24 cellular contexts compared by ENCODE assay signal in the genomic region with DNA sequence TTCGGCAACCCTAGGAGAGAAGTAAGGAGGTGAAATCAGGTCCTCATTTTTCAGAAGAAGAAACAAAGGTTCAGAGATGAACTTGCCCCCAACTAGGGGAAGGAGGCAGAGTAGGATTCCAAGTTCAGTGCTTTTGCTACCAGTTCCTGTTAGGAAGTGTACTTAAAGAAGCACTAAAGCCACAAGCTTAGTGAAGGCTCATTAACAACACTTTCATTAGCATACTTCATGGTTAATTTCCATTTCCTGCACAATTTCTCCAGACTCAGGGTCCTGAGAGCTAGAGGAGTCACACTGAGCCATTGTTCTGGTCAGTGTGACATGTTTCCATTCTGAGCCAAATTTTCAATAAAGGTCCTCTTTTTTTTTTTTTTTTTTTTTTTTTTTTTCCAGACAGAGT. TPM values are rescaled to one million over a fixed set of nuclear protein-coding genes. Genes with fewer than 3 reads are reported as not detected.
DNase-seq lines count a peak whose midpoint lies in the region; ATAC-seq and FAIRE-seq lines count a peak whose summit lies in the region.
"Had no signal": no experiment of that assay in that cellular context is flagged by ENCODE, and none has a peak within 500 bp of the region (broad histone marks: within the 10 kb centered on the region; RNA-seq: fewer than 3 reads in every experiment).

No MANE protein-coding gene starts in this region.

- H3K9me3 ChIP-seq in SK-N-MC (ENCODE audit: low read depth, low read length): no peaks in the 10 kb centered on the region
- H3K9me3 ChIP-seq: adrenal gland, HAP-1 had no signal

- H3K36me3 ChIP-seq in SK-N-MC (ENCODE audit: insufficient read depth, low read length): no peaks in the 10 kb centered on the region
- H3K36me3 ChIP-seq: adrenal gland, HAP-1 had no signal

- H3K27ac Mint-ChIP-seq in natural killer cell treated with Interleukin-12 subunit alpha and Interleukin-12 subunit beta and Interleukin-15 and Interleukin-18, amount 100 ng/mL, for 72 hours: peak overlapping the region; percentile 43 to 49
- no peak overlapping the region for H3K27ac Mint-ChIP-seq in effector memory CD8-positive, alpha-beta T cell
- H3K27ac Mint-ChIP-seq: activated T-helper 17 cell treated with anti-CD3 and anti-CD28 coated beads, Interleukin-2, amount 50 U/mL, for 72 hours had no signal

- H3K9me3 Mint-ChIP-seq in natural killer cell treated with Interleukin-12 subunit alpha and Interleukin-12 subunit beta and Interleukin-15 and Interleukin-18, amount 100 ng/mL, for 72 hours: no peaks in the 10 kb centered on the region
- no peaks in the 10 kb centered on the region for H3K9me3 Mint-ChIP-seq in effector memory CD8-positive, alpha-beta T cell
- H3K9me3 Mint-ChIP-seq: activated T-helper 17 cell treated with anti-CD3 and anti-CD28 coated beads, Interleukin-2, amount 50 U/mL, for 72 hours had no signal

- no peak for FAIRE-seq in frontal cortex (lab: Jason Lieb, UNC)
- FAIRE-seq: bronchial epithelial cell, G401.6, keratinocyte had no signal

- H3K4me1 Mint-ChIP-seq in natural killer cell treated with Interleukin-12 subunit alpha and Interleukin-12 subunit beta and Interleukin-15 and Interleukin-18, amount 100 ng/mL, for 72 hours (ENCODE audit: low read depth in 2 of 2): peaks cover 23% of the 10 kb centered on the region in 2 donors
- peaks cover 9 to 11% of the 10 kb centered on the region in 2 donors for H3K4me1 Mint-ChIP-seq in effector memory CD8-positive, alpha-beta T cell (ENCODE audit: low read depth in 2 of 2)

- H3K4me3 Mint-ChIP-seq in natural killer cell treated with Interleukin-12 subunit alpha and Interleukin-12 subunit beta and Interleukin-15 and Interleukin-18, amount 100 ng/mL, for 72 hours: no peak overlapping the region
- H3K4me3 Mint-ChIP-seq in effector memory CD8-positive, alpha-beta T cell: no peak overlapping the region
- H3K4me3 Mint-ChIP-seq: activated T-helper 17 cell treated with anti-CD3 and anti-CD28 coated beads, Interleukin-2, amount 50 U/mL, for 72 hours had no signal

- DNase-seq in SIG-M5 treated with dmso at 0.1 percent for 504 hours (lab: John Stamatoyannopoulos, UW; ENCODE audit: unreplicated experiment): peak; percentile 50
- DNase-seq in SIG-M5 (lab: John Stamatoyannopoulos, UW): no peak
- DNase-seq in KBM-7: peak; percentile 91
- peak; percentile 20 for DNase-seq in SK-N-MC (ENCODE audit: low read depth, low spot score)
- DNase-seq in natural killer cell treated with Interleukin-12 subunit alpha and Interleukin-12 subunit beta and Interleukin-15 and Interleukin-18, amount 100 ng/mL, for 72 hours (ENCODE audit: low spot score): no peak
- DNase-seq in frontal cortex (ENCODE audit: low spot score in 2 of 2): no peak
- DNase-seq in T-helper 1 cell: no peak
- no peak for DNase-seq in effector memory CD8-positive, alpha-beta T cell
- DNase-seq: 8988T, adrenal gland, dermis blood vessel endothelial cell, foreskin fibroblast, hypothalamus, naive B cell, NCI-H2029 treated with DMSO at 0.1 percent for 48 hours, NCI-H510A, SHP77 treated with DMSO at 0.1 percent for 48 hours had no signal

- no peak overlapping the region for H3K9ac ChIP-seq in SK-N-MC (ENCODE audit: insufficient read length)
- H3K9ac ChIP-seq: parathyroid adenoma had no signal

- no peaks in the 10 kb centered on the region for H3K36me3 Mint-ChIP-seq in natural killer cell treated with Interleukin-12 subunit alpha and Interleukin-12 subunit beta and Interleukin-15 and Interleukin-18, amount 100 ng/mL, for 72 hours
- H3K36me3 Mint-ChIP-seq in effector memory CD8-positive, alpha-beta T cell (ENCODE audit: insufficient read depth): no peaks in the 10 kb centered on the region

- in situ Hi-C loops in KBM-7 (cut with MboI; ENCODE audit: low pct_unique_long_range_greater_than_20kb, low sequenced_read_pairs): loop anchor here (25.0 kb wide), 1 partner anchor 251 kb away; no protein-coding TSS in a partner anchor

- no peak for ATAC-seq in natural killer cell treated with Interleukin-12 subunit alpha and Interleukin-12 subunit beta and Interleukin-15 and Interleukin-18, amount 100 ng/mL, for 72 hours
- no peak for ATAC-seq in effector memory CD8-positive, alpha-beta T cell (replicated peaks)
- ATAC-seq: activated T-helper 17 cell treated with anti-CD3 and anti-CD28 coated beads, Interleukin-2, amount 50 U/mL, for 72 hours had no signal

- no peaks in the 10 kb centered on the region for H3K27me3 Mint-ChIP-seq in natural killer cell treated with Interleukin-12 subunit alpha and Interleukin-12 subunit beta and Interleukin-15 and Interleukin-18, amount 100 ng/mL, for 72 hours
- no peaks in the 10 kb centered on the region for H3K27me3 Mint-ChIP-seq in effector memory CD8-positive, alpha-beta T cell
- H3K27me3 Mint-ChIP-seq: activated T-helper 17 cell treated with anti-CD3 and anti-CD28 coated beads, Interleukin-2, amount 50 U/mL, for 72 hours had no signal

- no peak overlapping the region for H3K4me3 ChIP-seq in SK-N-MC
- H3K4me3 ChIP-seq: adrenal gland, HAP-1 had no signal

- no peak overlapping the region for H3K27ac ChIP-seq in SK-N-MC
- H3K27ac ChIP-seq: adrenal gland, epithelial cell of prostate, parathyroid adenoma had no signal

RNA-seq across cellular contexts. Expression of a gene that starts 52.0 kb away (rescaled TPM):
- not detected for total RNA-seq in natural killer cell treated with Interleukin-12 subunit alpha and Interleukin-12 subunit beta and Interleukin-15 and Interleukin-18, amount 100 ng/mL, for 72 hours
- total RNA-seq in frontal cortex: 15.1 TPM
- total RNA-seq: bronchial epithelial cell, dermis blood vessel endothelial cell had no signal

Comparison
In these comparisons a context has a peak if more than half of its experiments do, and no peak if none do; other contexts are left out.
1. DNase-seq: peak in SIG-M5 treated with dmso at 0.1 percent for 504 hours (single experiment), KBM-7 (single experiment) and SK-N-MC (single experiment); none in SIG-M5 (single experiment), natural killer cell treated with Interleukin-12 subunit alpha and Interleukin-12 subunit beta and Interleukin-15 and Interleukin-18, amount 100 ng/mL, for 72 hours (single experiment), frontal cortex (0 of 2), T-helper 1 cell (0 of 5) and effector memory CD8-positive, alpha-beta T cell (0 of 3).
2. H3K27ac Mint-ChIP-seq: peak in natural killer cell treated with Interleukin-12 subunit alpha and Interleukin-12 subunit beta and Interleukin-15 and Interleukin-18, amount 100 ng/mL, for 72 hours (2 of 2); none in effector memory CD8-positive, alpha-beta T cell (0 of 2).
3. RNA of a gene that starts 52.0 kb away (total RNA-seq): 15.1 TPM in frontal cortex (single experiment); not detected in natural killer cell treated with Interleukin-12 subunit alpha and Interleukin-12 subunit beta and Interleukin-15 and Interleukin-18, amount 100 ng/mL, for 72 hours; every median in the first group is over 10 times any median in the second.